In the genomic region with DNA sequence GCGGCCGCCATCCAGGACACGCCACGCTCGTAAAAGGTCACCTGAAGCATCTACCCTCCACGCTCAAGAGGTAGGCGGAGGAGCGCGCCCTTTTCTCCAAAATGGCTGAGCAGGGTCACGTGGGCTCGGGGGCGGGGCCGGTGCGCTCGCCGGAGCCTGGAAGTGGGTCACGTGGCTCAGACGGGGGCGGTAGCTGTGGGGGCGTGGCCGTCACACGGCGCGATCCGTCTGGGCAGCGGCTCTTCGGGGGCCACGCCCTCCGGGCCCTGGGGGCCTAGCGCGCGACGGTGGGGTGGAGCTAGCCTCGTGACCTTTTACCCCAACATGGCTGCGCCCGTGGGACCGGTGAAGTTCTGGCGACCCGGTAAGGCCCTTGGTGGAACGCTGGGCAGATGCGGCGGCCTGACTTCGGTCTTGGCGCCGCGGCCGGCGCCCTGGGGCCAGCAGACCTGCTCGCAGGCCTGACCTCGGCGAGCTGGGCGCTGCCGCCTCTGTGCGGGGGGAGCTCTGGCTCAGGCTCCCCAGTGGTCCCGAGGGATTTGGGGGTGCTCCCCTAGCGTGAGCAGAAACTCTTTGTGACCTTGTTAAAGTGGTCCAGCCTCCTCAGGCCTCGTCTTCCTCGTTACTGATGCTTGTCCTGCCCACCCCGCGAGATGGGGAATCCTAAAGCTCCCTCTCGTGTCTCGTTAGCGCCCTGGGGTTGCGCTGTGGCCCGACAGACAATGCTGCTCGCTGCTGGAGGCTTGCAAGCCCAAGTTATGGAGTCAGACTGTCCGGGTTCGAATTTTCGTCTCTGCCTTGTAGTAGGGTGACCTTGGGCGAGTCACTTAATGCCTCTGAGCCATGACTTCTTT, we compare ENCODE assay signal across 8 cellular contexts. TPM values are rescaled to one million over a fixed set of nuclear protein-coding genes. Genes with fewer than 3 reads are reported as not detected.
DNase-seq lines count a peak whose midpoint lies in the region; ATAC-seq and TF ChIP-seq lines count a peak whose summit lies in the region.

A gene with protein sequence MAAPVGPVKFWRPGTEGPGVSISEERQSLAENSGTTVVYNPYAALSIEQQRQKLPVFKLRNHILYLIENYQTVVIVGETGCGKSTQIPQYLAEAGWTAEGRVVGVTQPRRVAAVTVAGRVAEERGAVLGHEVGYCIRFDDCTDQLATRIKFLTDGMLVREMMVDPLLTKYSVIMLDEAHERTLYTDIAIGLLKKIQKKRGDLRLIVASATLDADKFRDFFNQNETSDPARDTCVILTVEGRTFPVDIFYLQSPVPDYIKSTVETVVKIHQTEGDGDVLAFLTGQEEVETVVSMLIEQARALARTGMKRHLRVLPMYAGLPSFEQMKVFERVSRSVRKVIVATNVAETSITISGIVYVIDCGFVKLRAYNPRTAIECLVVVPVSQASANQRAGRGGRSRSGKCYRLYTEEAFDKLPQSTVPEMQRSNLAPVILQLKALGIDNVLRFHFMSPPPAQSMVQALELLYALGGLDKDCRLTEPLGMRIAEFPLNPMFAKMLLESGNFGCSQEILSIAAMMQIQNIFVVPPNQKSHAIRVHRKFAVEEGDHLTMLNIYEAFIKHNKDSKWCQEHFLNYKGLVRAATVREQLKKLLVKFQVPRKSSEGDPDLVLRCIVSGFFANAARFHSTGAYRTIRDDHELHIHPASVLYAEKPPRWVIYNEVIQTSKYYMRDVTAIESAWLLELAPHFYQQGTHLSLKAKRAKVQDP (plus strand): TSS at position 301 of the 854 bp plus-strand sequence. CDS start 24 bp downstream, at position 325.

- TF ChIP-seq CTCF in glutamatergic neuron (IDR thresholded peaks at IDR 0.05; ENCODE audit: partially characterized antibody, unreplicated experiment) (no peak), osteocyte (IDR thresholded peaks at IDR 0.05) (peak; percentile 45)

- TF ChIP-seq POLR2A in GM10847 (IDR thresholded peaks at IDR 0.05; ENCODE audit: extremely low read depth, insufficient read length) = peak; percentile 59

- peak within 1 kb of the TSS; percentile 91 for H3K4me3 ChIP-seq in thymus (ENCODE audit: low read length)

- peak within 1 kb of the TSS; percentile 95 for H3K4me3 Mint-ChIP-seq in activated naive CD8-positive, alpha-beta T cell
- peak within 1 kb of the TSS; percentile 99 for H3K4me3 Mint-ChIP-seq in glutamatergic neuron (ENCODE audit: unreplicated experiment)
- peak within 1 kb of the TSS; percentile 95 for H3K4me3 Mint-ChIP-seq in osteocyte (ENCODE audit: unreplicated experiment)

- peaks cover 35% of the 10 kb centered on the region for H3K4me1 Mint-ChIP-seq in activated naive CD8-positive, alpha-beta T cell (ENCODE audit: low read depth)
- peaks cover 12% of the 10 kb centered on the region for H3K4me1 Mint-ChIP-seq in glutamatergic neuron (ENCODE audit: low read depth, unreplicated experiment)
- peaks cover 24% of the 10 kb centered on the region for H3K4me1 Mint-ChIP-seq in osteocyte (ENCODE audit: unreplicated experiment)

- H3K27me3 ChIP-seq in thymus (ENCODE audit: control insufficient read depth, insufficient read depth) = no peaks in the 10 kb centered on the region

- peak within 1 kb of the TSS; percentile 96 for H3K27ac Mint-ChIP-seq in activated naive CD8-positive, alpha-beta T cell
- H3K27ac Mint-ChIP-seq in glutamatergic neuron (ENCODE audit: unreplicated experiment) (peak within 1 kb of the TSS; percentile 99), osteocyte (ENCODE audit: unreplicated experiment) (peak within 1 kb of the TSS; percentile 94)

- peak; percentile 95 for ATAC-seq in HG02610 (IDR thresholded peaks at IDR 0.05; ENCODE audit: unreplicated experiment)

- H3K27ac ChIP-seq in thymus (ENCODE audit: low read depth) = peak within 1 kb of the TSS; percentile 90

- H3K9me3 Mint-ChIP-seq in activated naive CD8-positive, alpha-beta T cell (ENCODE audit: low read depth) = no peaks in the 10 kb centered on the region
- H3K9me3 Mint-ChIP-seq in glutamatergic neuron (ENCODE audit: unreplicated experiment) = peaks cover 2% of the 10 kb centered on the region
- no peaks in the 10 kb centered on the region for H3K9me3 Mint-ChIP-seq in osteocyte (ENCODE audit: unreplicated experiment)

- no peaks in the 10 kb centered on the region for H3K36me3 ChIP-seq in thymus (ENCODE audit: control insufficient read depth, insufficient read depth)

- H3K27me3 Mint-ChIP-seq in activated naive CD8-positive, alpha-beta T cell = no peaks in the 10 kb centered on the region
- H3K27me3 Mint-ChIP-seq in glutamatergic neuron (ENCODE audit: unreplicated experiment) (peaks cover 5% of the 10 kb centered on the region), osteocyte (ENCODE audit: unreplicated experiment) (no peaks in the 10 kb centered on the region)

- H3K9me3 ChIP-seq in thymus (ENCODE audit: control insufficient read depth) = no peaks in the 10 kb centered on the region

- peak; percentile 97 for DNase-seq in NCI-H1092 treated with DMSO at 0.1 percent for 48 hours (lab: John Stamatoyannopoulos, UW)
- DNase-seq in SKM-1 (lab: John Stamatoyannopoulos, UW; ENCODE audit: unreplicated experiment) = peak; percentile 88
- peak; percentile 99 for DNase-seq in glutamatergic neuron
- DNase-seq in osteocyte (ENCODE audit: extremely low spot score, unreplicated experiment) = peak; percentile 99

- WGBS in thymus = under 1% methylated on average over 70 of the region's 70 CpGs

- H3K4me1 ChIP-seq in thymus (ENCODE audit: control insufficient read depth, insufficient read depth, low read length) = peaks cover 6% of the 10 kb centered on the region

- no peaks in the 10 kb centered on the region for H3K36me3 Mint-ChIP-seq in activated naive CD8-positive, alpha-beta T cell
- H3K36me3 Mint-ChIP-seq in glutamatergic neuron (ENCODE audit: unreplicated experiment) (no peaks in the 10 kb centered on the region), osteocyte (ENCODE audit: unreplicated experiment) (peaks cover 5% of the 10 kb centered on the region)

RNA-seq across cellular contexts. Expression of the gene that starts here (rescaled TPM):
- 12.0 TPM for total RNA-seq in glutamatergic neuron (ENCODE audit: unreplicated experiment)
- total RNA-seq in osteocyte = 10.1 and 10.3 TPM in 2 replicates
- polyA plus RNA-seq in thymus = 7.1 TPM

Comparison
In these comparisons a context has a peak if more than half of its experiments do, and no peak if none do; other contexts are left out.
1. Peak in every context shown above with its lines: DNase-seq, ATAC-seq, H3K4me3 ChIP-seq and H3K27ac ChIP-seq.